20 cellular contexts compared by ENCODE assay signal in genomic region chr2:230525682-230526081, GRCh38.
"Had no signal": no experiment of that assay in that cellular context is flagged by ENCODE, and none has a peak within 500 bp of the region (broad histone marks: within the 10 kb centered on the region; RNA-seq: fewer than 3 reads in every experiment).

No MANE protein-coding gene starts in this region.

- ATAC-seq: left lobe of liver had no signal

- H3K4me3 ChIP-seq: lung, tibial nerve, vagina had no signal

- H3K4me1 Mint-ChIP-seq: mesothelial cell of epicardium, nephron had no signal

- H3K27ac ChIP-seq: tibial nerve, vagina had no signal

- H3K27ac Mint-ChIP-seq: activated T-helper 1 cell treated with anti-CD3 and anti-CD28 coated beads, Interleukin-12 subunit alpha, Interleukin-12 subunit beta, Interleukin-2, Interleukin-4 antibody, amounts not matched to agents 30 ng/mL and 10 ng/mL and 1 ng/mL, durations not matched to agents 14 hours and 24 hours and 36 hours; mesothelial cell of epicardium; nephron; progenitor cell of endocrine pancreas had no signal

- H3K4me1 ChIP-seq: tibial nerve, vagina had no signal

- H3K4me3 Mint-ChIP-seq: activated naive CD8-positive, alpha-beta T cell treated with anti-CD3 and anti-CD28 coated beads for 36 hours; activated T-helper 1 cell treated with anti-CD3 and anti-CD28 coated beads, Interleukin-12 subunit alpha, Interleukin-12 subunit beta, Interleukin-2, Interleukin-4 antibody, amounts not matched to agents 30 ng/mL and 10 ng/mL and 1 ng/mL, durations not matched to agents 14 hours and 24 hours and 36 hours; mesothelial cell of epicardium; nephron had no signal

- DNase-seq: activated CD4-positive, alpha-beta T cell treated with anti-CD3 and anti-CD28 coated beads, Interleukin-2, amount 50 U/mL, for 4 hours; activated gamma-delta T cell treated with Interleukin-2 at 50 U/mL for 16 hours; activated naive CD8-positive, alpha-beta T cell treated with anti-CD3 and anti-CD28 coated beads for 36 hours; activated T-cell treated with anti-CD3 and anti-CD28 coated beads for 4 hours; amniotic stem cell; effector CD4-positive, alpha-beta T cell; head of caudate nucleus; occipital lobe; stimulated activated CD4-positive, alpha-beta T cell treated with anti-CD3 and anti-CD28 coated beads, Interleukin-12 subunit alpha, Interleukin-12 subunit beta, amount 100 ng/mL, for 4 hours; stimulated activated CD4-positive, alpha-beta T cell treated with anti-CD3 and anti-CD28 coated beads, Interleukin-1b, Interleukin-23, amount 100 ng/mL, for 48 hours; stimulated activated CD8-positive, alpha-beta memory T cell treated with anti-CD3 and anti-CD28 coated beads, Interleukin-4, amount 100 ng/mL, for 48 hours; stimulated activated naive CD4-positive, alpha-beta T cell treated with Interleukin-2 at 50 U/mL for 16 hours had no signal

- H3K36me3 ChIP-seq: vagina had no signal

- H3K27me3 Mint-ChIP-seq: activated naive CD8-positive, alpha-beta T cell treated with anti-CD3 and anti-CD28 coated beads for 36 hours; progenitor cell of endocrine pancreas had no signal
